Comparison of ENCODE assay signal across 8 cellular contexts in genomic region chr12:39443704-39444234, GRCh38. TPM values are rescaled to one million over a fixed set of nuclear protein-coding genes. Genes with fewer than 3 reads are reported as not detected.
DNase-seq lines count a peak whose midpoint lies in the region; ATAC-seq and TF ChIP-seq lines count a peak whose summit lies in the region.

No MANE protein-coding gene starts in this region.

- WGBS in HUES64, result 28% methylated on average over 7 of the region's 7 CpGs
- 7 to 12% methylated on average over 7 of the region's 7 CpGs for WGBS in lower leg skin, 2 donors

- CTCF ChIA-PET in AG04450 (lab: Charles Lee), result no interaction called here

- no peak for DNase-seq in AG04450 (ENCODE audit: low read depth, low spot score)
- DNase-seq in breast epithelium (ENCODE audit: low spot score in 2 of 2), result no peak
- no peak for DNase-seq in lower leg skin (ENCODE audit: low spot score in 2 of 2)
- DNase-seq in tibial artery, result no peak
- no peak for DNase-seq in dermis blood vessel endothelial cell
- DNase-seq in GM20000 (ENCODE audit: low spot score), result no peak

- H3K4me1 ChIP-seq in HUES64 (ENCODE audit: insufficient read depth, low read length) (peaks cover 36% of the 10 kb centered on the region), breast epithelium (no peaks in the 10 kb centered on the region), tibial artery (peaks cover 0 to 15% (median 8%) of the 10 kb centered on the region in 4 donors)

- POLR2A ChIA-PET in AG04450 (lab: Yijun Ruan, JAX), result no interaction called here

- H3K9ac ChIP-seq in HUES64 (ENCODE audit: low read depth, low read length), result peak overlapping the region; percentile 84

- H3K9me3 ChIP-seq in AG04450 (ENCODE audit: control insufficient read depth, insufficient read depth, low read length), result no peaks in the 10 kb centered on the region
- no peaks in the 10 kb centered on the region for H3K9me3 ChIP-seq in HUES64 (ENCODE audit: insufficient read depth, low read depth, low read length)
- H3K9me3 ChIP-seq in breast epithelium, result no peaks in the 10 kb centered on the region
- no peaks in the 10 kb centered on the region for H3K9me3 ChIP-seq in tibial artery

- TF ChIP-seq CTCF in AG04450 (IDR thresholded peaks at IDR 0.05; ENCODE audit: low read depth, low read length), result no peak
- TF ChIP-seq CTCF in breast epithelium (IDR thresholded peaks at IDR 0.05), result no peak
- no peak for TF ChIP-seq CTCF in lower leg skin (IDR thresholded peaks at IDR 0.05)
- no peak for TF ChIP-seq CTCF in tibial artery (IDR thresholded peaks at IDR 0.05)
- TF ChIP-seq CTCF in GM20000 (IDR thresholded peaks at IDR 0.05; ENCODE audit: extremely low read depth, missing control alignments), result no peak

- H3K27me3 ChIP-seq in AG04450 (ENCODE audit: control insufficient read depth, insufficient read depth, low read length) (no peaks in the 10 kb centered on the region), HUES64 (ENCODE audit: insufficient read depth, low read length) (peaks cover 10% of the 10 kb centered on the region), breast epithelium (no peaks in the 10 kb centered on the region), tibial artery (no peaks in the 10 kb centered on the region)

- H3K36me3 ChIP-seq in HUES64 (ENCODE audit: insufficient read depth, low read length), result no peaks in the 10 kb centered on the region
- H3K36me3 ChIP-seq in breast epithelium, result no peaks in the 10 kb centered on the region
- no peaks in the 10 kb centered on the region for H3K36me3 ChIP-seq in tibial artery

- intact Hi-C loops in breast epithelium (cut with DNase I; ENCODE audit: low total_unique reads) (no loop called here), lower leg skin (cut with DNase I; ENCODE audit: low total_unique reads) (no loop called here), tibial artery (cut with DNase I; ENCODE audit: low total_unique reads) (no loop called here)

- H3K4me3 ChIP-seq in AG04450 (ENCODE audit: low read depth, low read length) (peak overlapping the region; percentile 63), HUES64 (ENCODE audit: low read length) (peak overlapping the region; percentile 75), breast epithelium (peak overlapping the region; percentile 82 to 95 (median 84)), lower leg skin (ENCODE audit: low read depth, poor library complexity, severe bottlenecking) (peak overlapping the region; percentile 92), tibial artery (peak overlapping the region; percentile 78 to 88)

- H3K27ac ChIP-seq in AG04450 (ENCODE audit: low read depth, low read length) (no peak overlapping the region), HUES64 (ENCODE audit: low read depth, low read length) (peak overlapping the region; percentile 85), breast epithelium (peak overlapping the region; percentile 84 to 85), tibial artery (peak overlapping the region; percentile 75 to 84)

- no peak for ATAC-seq in HG02798 (IDR thresholded peaks at IDR 0.05; ENCODE audit: poor library complexity, unreplicated experiment)

- TF ChIP-seq POLR2A in breast epithelium (IDR thresholded peaks at IDR 0.05), result no peak
- no peak for TF ChIP-seq POLR2A in lower leg skin (IDR thresholded peaks at IDR 0.05)

RNA-seq across cellular contexts. Expression of gene KIF21A, which starts 0.8 kb away (rescaled TPM):
- polyA plus RNA-seq in AG04450 (2011; rRNA removed), result 0.94 and 1.4 TPM in 2 replicates
- 1.1 and 1.7 TPM in 2 replicates for polyA minus RNA-seq in AG04450 (2011; rRNA and poly(A)+ RNA removed)
- polyA plus RNA-seq in HUES64 (2013, experiment 1 of 2), result 37.6 TPM
- polyA plus RNA-seq in HUES64 (2013, experiment 2 of 2), result 37.0 TPM
- total RNA-seq in breast epithelium (10 to 100 TPM; 10.2 to 23.7 (median 11.7) TPM), lower leg skin (10 to 100 TPM; 32.2 to 52.6 (median 44.0) TPM), dermis blood vessel endothelial cell (8.3 and 13.6 TPM in 2 replicates)
